Comparison of ENCODE assay signal across 14 cellular contexts in genomic region chr2:69934614-69934908, GRCh38. TPM values are rescaled to one million over a fixed set of nuclear protein-coding genes. Genes with fewer than 3 reads are reported as not detected.
DNase-seq lines count a peak whose midpoint lies in the region; ATAC-seq, FAIRE-seq and TF ChIP-seq lines count a peak whose summit lies in the region.
"Had no signal": no experiment of that assay in that cellular context is flagged by ENCODE, and none has a peak within 500 bp of the region (broad histone marks: within the 10 kb centered on the region; RNA-seq: fewer than 3 reads in every experiment).

No MANE protein-coding gene starts in this region.

- H3K4me1 Mint-ChIP-seq in T-helper 17 cell: peaks cover 36% of the 10 kb centered on the region

- H3K4me3 ChIP-seq in SK-N-SH (ENCODE audit: low read depth in 2 of 2, low read length in 1 of 2) (no peak overlapping the region), endothelial cell of umbilical vein (replicated peaks in 1 of 3; ENCODE audit: insufficient read depth in 1 of 3, low read depth in 1 of 3, low read length in 3 of 3) (no peak overlapping the region), skeletal muscle satellite cell (ENCODE audit: low read length) (no peak overlapping the region), right atrium auricular region (no peak overlapping the region)

- H3K4me2 ChIP-seq in SK-N-SH (peak overlapping the region; percentile 32; the same call in 1 of the 2 replicates), endothelial cell of umbilical vein (ENCODE audit: insufficient read depth, low read length) (peak overlapping the region; percentile 78), skeletal muscle satellite cell (ENCODE audit: low read length) (peak overlapping the region; percentile 69)

- H3K4me3 Mint-ChIP-seq in T-helper 17 cell: no peak overlapping the region
- H3K4me3 Mint-ChIP-seq: activated naive CD4-positive, alpha-beta T cell treated with anti-CD3 and anti-CD28 coated beads for 36 hours; CD8-positive, alpha-beta T cell had no signal

- H3K9me2 ChIP-seq in SK-N-SH: no peaks in the 10 kb centered on the region

- POLR2A ChIA-PET in SK-N-SH (lab: Yijun Ruan, JAX): no interaction called here
- POLR2A ChIA-PET in endothelial cell of umbilical vein (lab: Charles Lee): interaction anchor here (0.6 to 1.3 kb wide), 4 partner anchors 14 to 255 kb away, joined by 4 to 7 read pairs (median 5); partner anchors contain the start of gene MXD1

- dilution Hi-C loops in endothelial cell of umbilical vein (cut with MboI; ENCODE audit: extremely low pct_ligation_motif_present, low sequenced_read_pairs): no loop called here

- TF ChIP-seq CTCF in SK-N-SH (IDR thresholded peaks at IDR 0.05): no peak
- TF ChIP-seq CTCF in endothelial cell of umbilical vein (IDR thresholded peaks at IDR 0.05; ENCODE audit: extremely low read depth in 1 of 2, insufficient read depth in 1 of 2, low read depth in 1 of 2, low read length in 2 of 2): no peak
- no peak for TF ChIP-seq CTCF in right atrium auricular region (IDR thresholded peaks at IDR 0.05)

- H3K27me3 ChIP-seq in SK-N-SH (ENCODE audit: insufficient read depth): no peaks in the 10 kb centered on the region
- no peaks in the 10 kb centered on the region for H3K27me3 ChIP-seq in endothelial cell of umbilical vein (ENCODE audit: control insufficient read depth in 2 of 2, insufficient read depth in 2 of 2, low read length in 2 of 2)
- no peaks in the 10 kb centered on the region for H3K27me3 ChIP-seq in skeletal muscle satellite cell (ENCODE audit: control insufficient read depth, insufficient read depth, low read length)
- H3K27me3 ChIP-seq in right atrium auricular region: no peaks in the 10 kb centered on the region

- H3K4me1 ChIP-seq in SK-N-SH (ENCODE audit: control insufficient read depth in 1 of 2, insufficient read depth in 2 of 2, low read depth in 1 of 2, low read length in 1 of 2): peaks cover 0 to 5% of the 10 kb centered on the region in 2 experiments; a peak in 1 of 4 replicates
- H3K4me1 ChIP-seq in endothelial cell of umbilical vein (ENCODE audit: control insufficient read depth, extremely low read depth, insufficient read depth, low read length): peaks cover 37% of the 10 kb centered on the region
- peaks cover 37% of the 10 kb centered on the region for H3K4me1 ChIP-seq in skeletal muscle satellite cell (ENCODE audit: control insufficient read depth, insufficient read depth, low read length)
- peaks cover 0 to 10% of the 10 kb centered on the region in 2 donors for H3K4me1 ChIP-seq in right atrium auricular region

- no peak for TF ChIP-seq POLR2A in endothelial cell of umbilical vein (IDR thresholded peaks at IDR 0.05; ENCODE audit: low read depth, low read length)

- H3K27ac Mint-ChIP-seq in T-helper 17 cell: peak overlapping the region; percentile 85
- H3K27ac Mint-ChIP-seq: activated naive CD4-positive, alpha-beta T cell treated with anti-CD3 and anti-CD28 coated beads for 36 hours had no signal

- TF ChIP-seq RAD21 in SK-N-SH (IDR thresholded peaks at IDR 0.05; ENCODE audit: low read length): no peak

- H3K9ac ChIP-seq in SK-N-SH: peak overlapping the region; percentile 60; the same call in 1 of the 2 replicates
- peak overlapping the region; percentile 82 for H3K9ac ChIP-seq in endothelial cell of umbilical vein (replicated peaks; ENCODE audit: extremely low read depth, insufficient read depth, low read length)
- H3K9ac ChIP-seq in skeletal muscle satellite cell (ENCODE audit: low read depth, low read length): peak overlapping the region; percentile 54

- 61% methylated on average over 1 of the region's 1 CpG for WGBS in SK-N-SH (ENCODE audit: low lambda C conversion rate)

- no peak for FAIRE-seq in endothelial cell of umbilical vein (lab: Jason Lieb, UNC)
- FAIRE-seq: TTC549 had no signal

- H3K27ac ChIP-seq in SK-N-SH (ENCODE audit: low read depth in 2 of 2, low read length in 1 of 2) (peak overlapping the region in 1 of 2 experiments; percentile 73; a peak in 2 of 4 replicates), endothelial cell of umbilical vein (ENCODE audit: insufficient read depth, low read depth, low read length) (peak overlapping the region; percentile 95), right atrium auricular region (peak overlapping the region in 1 of 2 donors; percentile 49)
- H3K27ac ChIP-seq: 22Rv1 had no signal

- H3K79me2 ChIP-seq in SK-N-SH (ENCODE audit: insufficient read depth) (no peaks in the 10 kb centered on the region), endothelial cell of umbilical vein (ENCODE audit: control insufficient read depth, insufficient read depth, low read length) (peaks cover 4% of the 10 kb centered on the region)

- H3K36me3 Mint-ChIP-seq in T-helper 17 cell (ENCODE audit: low read depth): peaks cover 23% of the 10 kb centered on the region

- H2AFZ ChIP-seq in SK-N-SH (ENCODE audit: low read depth) (peak overlapping the region; percentile 68), endothelial cell of umbilical vein (ENCODE audit: low read depth, low read length) (no peak overlapping the region)

- no peak for TF ChIP-seq EP300 in SK-N-SH (IDR thresholded peaks at IDR 0.05; ENCODE audit: borderline replicate concordance in 1 of 2, low read depth in 1 of 2, low read length in 1 of 2)

- ATAC-seq in SK-N-SH treated with all-trans-retinoic acid at 6 μM for 48 hours (no peak), T-helper 17 cell (no peak)
- ATAC-seq: CD8-positive, alpha-beta T cell had no signal

- intact Hi-C loops in endothelial cell of umbilical vein (cut with micrococcal nuclease): loop anchor here (1.0 kb wide), 1 partner anchor 20 kb away; no protein-coding TSS in a partner anchor

- H3K36me3 ChIP-seq in SK-N-SH (replicated peaks in 1 of 2; ENCODE audit: control insufficient read depth in 1 of 2, insufficient read depth in 2 of 2, low read length in 1 of 2): peaks cover 13 to 23% of the 10 kb centered on the region in 2 experiments
- H3K36me3 ChIP-seq in endothelial cell of umbilical vein (ENCODE audit: control insufficient read depth in 2 of 2, extremely low read depth in 1 of 2, insufficient read depth in 2 of 2, low read length in 2 of 2): peaks cover 16 to 19% of the 10 kb centered on the region in 2 experiments
- peaks cover 28% of the 10 kb centered on the region for H3K36me3 ChIP-seq in skeletal muscle satellite cell (ENCODE audit: insufficient read depth, low read length)
- peaks cover 44% of the 10 kb centered on the region for H3K36me3 ChIP-seq in right atrium auricular region

- H4K20me1 ChIP-seq in SK-N-SH (ENCODE audit: insufficient read depth) (no peaks in the 10 kb centered on the region), endothelial cell of umbilical vein (replicated peaks; ENCODE audit: control insufficient read depth, extremely low read depth, insufficient read depth, low read length) (no peaks in the 10 kb centered on the region)

- H3K27me3 Mint-ChIP-seq in T-helper 17 cell: no peaks in the 10 kb centered on the region

- BruUV-seq in endothelial cell of umbilical vein (replicated peaks; lab: Mats Ljungman, UMichigan): no TSS peak

- DNase-seq in SK-N-SH (no peak), T-helper 17 cell (no peak), endothelial cell of umbilical vein (ENCODE audit: low read depth, low spot score) (no peak), HuH-7.5 (ENCODE audit: low spot score) (no peak), SW480 (ENCODE audit: low spot score) (no peak), right atrium auricular region (ENCODE audit: low spot score) (no peak)
- DNase-seq: CD8-positive, alpha-beta T cell; NCI-H2029; SHP77 had no signal

- no peaks in the 10 kb centered on the region for H3K9me1 ChIP-seq in endothelial cell of umbilical vein (replicated peaks; ENCODE audit: control insufficient read depth, extremely low read depth, insufficient read depth, low read length)

- peaks cover 12% of the 10 kb centered on the region for H3F3A ChIP-seq in SK-N-SH (replicated peaks; ENCODE audit: insufficient read depth)

- CTCF ChIA-PET in SK-N-SH (lab: Yijun Ruan, JAX) (interaction anchor here (1.1 kb wide), 1 partner anchor 368 kb away, joined by 3 read pairs; the partner anchor contains the start of gene FAM136A), endothelial cell of umbilical vein (lab: Charles Lee) (interaction anchor here (0.8 to 2.7 kb wide), 6 partner anchors 11 to 210 kb away, joined by 3 to 19 read pairs (median 7); no protein-coding TSS in a partner anchor)

- H3K9me3 ChIP-seq in SK-N-SH (no peaks in the 10 kb centered on the region), T-helper 17 cell (ENCODE audit: control insufficient read depth, low read length, poor library complexity, severe bottlenecking) (no peaks in the 10 kb centered on the region), endothelial cell of umbilical vein (replicated peaks; ENCODE audit: control insufficient read depth, insufficient read depth, low read length) (no peaks in the 10 kb centered on the region), skeletal muscle satellite cell (replicated peaks; ENCODE audit: low read length) (no peaks in the 10 kb centered on the region), right atrium auricular region (no peaks in the 10 kb centered on the region)

RNA-seq across cellular contexts. Expression of gene MXD1, which starts 19.7 kb away (rescaled TPM):
- polyA plus RNA-seq in SK-N-SH (2012; rRNA removed): 2.3 and 2.8 TPM in 2 replicates
- 2.5 and 3.3 TPM in 2 replicates for polyA plus RNA-seq in SK-N-SH (2012; cell fraction: cytosol; rRNA removed)
- 5.7 and 6.6 TPM in 2 replicates for polyA plus RNA-seq in SK-N-SH (2012; cell fraction: nucleus; rRNA removed)
- total RNA-seq in T-helper 17 cell: 10 to 100 TPM; 45.0 to 46.2 TPM
- 10.6 and 11.7 TPM in 2 replicates for total RNA-seq in endothelial cell of umbilical vein
- polyA plus RNA-seq in endothelial cell of umbilical vein: 5.5 and 6.7 TPM in 2 replicates
- 5.2 and 5.8 TPM in 2 replicates for polyA plus RNA-seq in endothelial cell of umbilical vein (2011; cell fraction: cytosol; rRNA removed)
- polyA plus RNA-seq in endothelial cell of umbilical vein (2011; cell fraction: nucleus; rRNA removed): 16.3 and 22.0 TPM in 2 replicates
- polyA plus RNA-seq in endothelial cell of umbilical vein (2012): 6.6 and 6.7 TPM in 2 replicates
- 8.2 and 11.4 TPM in 2 replicates for polyA minus RNA-seq in endothelial cell of umbilical vein
- 5.6 TPM for polyA minus RNA-seq in endothelial cell of umbilical vein (2011; cell fraction: cytosol; rRNA and poly(A)+ RNA removed)
- polyA minus RNA-seq in endothelial cell of umbilical vein (2011; cell fraction: nucleus; rRNA and poly(A)+ RNA removed): 13.9 and 16.8 TPM in 2 replicates
- 1.8 and 2.2 TPM in 2 replicates for total RNA-seq in skeletal muscle satellite cell (2012; rRNA removed)
- total RNA-seq in right atrium auricular region: 1 to 10 TPM; 4.4 to 4.7 TPM

RNA-seq across cellular contexts. Expression of gene ASPRV1, which starts 26.9 kb away (rescaled TPM):
- polyA plus RNA-seq in SK-N-SH (2012; rRNA removed) (0.20 and 0.23 TPM in 2 replicates), endothelial cell of umbilical vein (0.19 and 0.22 TPM in 2 replicates)
- polyA plus RNA-seq in SK-N-SH (2012; cell fraction: cytosol; rRNA removed): 0.10 and 0.21 TPM in 2 replicates
- polyA plus RNA-seq in SK-N-SH (2012; cell fraction: nucleus; rRNA removed): 0.36 and 0.64 TPM in 2 replicates
- total RNA-seq in T-helper 17 cell (1 to 10 TPM; 1.1 to 1.7 TPM), endothelial cell of umbilical vein (0.15 and 0.48 TPM in 2 replicates), right atrium auricular region (under 1 TPM; 0.33 to 0.83 TPM)
- polyA plus RNA-seq in endothelial cell of umbilical vein (2011; cell fraction: cytosol; rRNA removed): 0.17 and 0.24 TPM in 2 replicates
- polyA plus RNA-seq in endothelial cell of umbilical vein (2011; cell fraction: nucleus; rRNA removed): 0.43 and 0.76 TPM in 2 replicates
- polyA plus RNA-seq in endothelial cell of umbilical vein (2012): 0.19 and 0.38 TPM in 2 replicates
- 0.21 and 0.56 TPM in 2 replicates for polyA minus RNA-seq in endothelial cell of umbilical vein
- not detected for polyA minus RNA-seq in endothelial cell of umbilical vein (2011; cell fraction: cytosol; rRNA and poly(A)+ RNA removed)
- not detected in 2 replicates for polyA minus RNA-seq in endothelial cell of umbilical vein (2011; cell fraction: nucleus; rRNA and poly(A)+ RNA removed)
- total RNA-seq in skeletal muscle satellite cell (2012; rRNA removed): 0.44 TPM in 1 of 2 replicates, not detected in the other

RNA-seq across cellular contexts. Expression of gene SNRNP27, which starts 40.8 kb away (rescaled TPM):
- polyA plus RNA-seq in SK-N-SH (2012; rRNA removed): 50.9 and 68.4 TPM in 2 replicates
- 79.9 and 102 TPM in 2 replicates for polyA plus RNA-seq in SK-N-SH (2012; cell fraction: cytosol; rRNA removed)
- 37.1 and 43.5 TPM in 2 replicates for polyA plus RNA-seq in SK-N-SH (2012; cell fraction: nucleus; rRNA removed)
- 10 to 100 TPM; 33.5 to 38.6 TPM for total RNA-seq in T-helper 17 cell
- total RNA-seq in endothelial cell of umbilical vein: 43.2 and 50.6 TPM in 2 replicates
- polyA plus RNA-seq in endothelial cell of umbilical vein: 9.1 and 12.7 TPM in 2 replicates
- 36.3 and 39.5 TPM in 2 replicates for polyA plus RNA-seq in endothelial cell of umbilical vein (2011; cell fraction: cytosol; rRNA removed)
- 19.7 and 37.5 TPM in 2 replicates for polyA plus RNA-seq in endothelial cell of umbilical vein (2011; cell fraction: nucleus; rRNA removed)
- polyA plus RNA-seq in endothelial cell of umbilical vein (2012): 33.5 and 42.3 TPM in 2 replicates
- 3.7 and 5.1 TPM in 2 replicates for polyA minus RNA-seq in endothelial cell of umbilical vein
- polyA minus RNA-seq in endothelial cell of umbilical vein (2011; cell fraction: cytosol; rRNA and poly(A)+ RNA removed): 8.6 TPM
- polyA minus RNA-seq in endothelial cell of umbilical vein (2011; cell fraction: nucleus; rRNA and poly(A)+ RNA removed): 7.2 and 8.3 TPM in 2 replicates
- total RNA-seq in skeletal muscle satellite cell (2012; rRNA removed): 42.8 and 49.6 TPM in 2 replicates
- 10 to 100 TPM; 61.7 to 73.3 TPM for total RNA-seq in right atrium auricular region
